8 cellular contexts compared by ENCODE assay signal in genomic region chr1:174999216-174999925, GRCh38. TPM values are rescaled to one million over a fixed set of nuclear protein-coding genes. Genes with fewer than 3 reads are reported as not detected.
DNase-seq lines count a peak whose midpoint lies in the region; ATAC-seq and TF ChIP-seq lines count a peak whose summit lies in the region.

No MANE protein-coding gene starts in this region.

- intact Hi-C loops in prostate gland (cut with DNase I), result loop anchor here (5.0 kb wide), 1 partner anchor 227 kb away; no protein-coding TSS in a partner anchor

- DNase-seq in NCI-H1694 (lab: John Stamatoyannopoulos, UW) (peak; percentile 98), T-helper 1 cell (peak; percentile 96 to 99 (median 97)), right atrium auricular region (ENCODE audit: low spot score) (peak; percentile 99), prostate gland (ENCODE audit: low spot score) (peak; percentile 98)

- 1% methylated on average over 48 of the region's 58 CpGs for WGBS in prostate gland
- under 1% methylated on average over 58 of the region's 58 CpGs for WGBS in urinary bladder

- H3K27ac ChIP-seq in angular gyrus (ENCODE audit: low read depth, low read length) (peak overlapping the region; percentile 100), right atrium auricular region (peak overlapping the region; percentile 94 to 96), prostate gland (peak overlapping the region; percentile 95 to 97), urinary bladder (ENCODE audit: low read depth) (peak overlapping the region; percentile 97)

- TF ChIP-seq CTCF in right atrium auricular region (IDR thresholded peaks at IDR 0.05), result no peak
- TF ChIP-seq CTCF in prostate gland (IDR thresholded peaks at IDR 0.05), result peak in 1 of 4 experiments; percentile 8

- no peaks in the 10 kb centered on the region for H3K27me3 ChIP-seq in right atrium auricular region
- no peaks in the 10 kb centered on the region for H3K27me3 ChIP-seq in prostate gland (replicated peaks; ENCODE audit: insufficient read depth)

- H3K4me1 ChIP-seq in right atrium auricular region (peaks cover 0 to 26% of the 10 kb centered on the region in 2 donors), prostate gland (replicated peaks) (no peaks in the 10 kb centered on the region), urinary bladder (ENCODE audit: insufficient read depth) (no peaks in the 10 kb centered on the region)

- TF ChIP-seq POLR2A in prostate gland (IDR thresholded peaks at IDR 0.05), result peak; percentile 92

- H3K36me3 ChIP-seq in right atrium auricular region (no peaks in the 10 kb centered on the region), prostate gland (no peaks in the 10 kb centered on the region), urinary bladder (ENCODE audit: insufficient read depth) (no peaks in the 10 kb centered on the region)

- peak; percentile 70 for ATAC-seq in GM18499 (IDR thresholded peaks at IDR 0.05; ENCODE audit: insufficient read depth, unreplicated experiment)
- peak; percentile 78 for ATAC-seq in HG02885 (IDR thresholded peaks at IDR 0.05; ENCODE audit: poor library complexity, unreplicated experiment)

- H3K4me3 ChIP-seq in right atrium auricular region, result peak overlapping the region; percentile 82 to 85
- H3K4me3 ChIP-seq in prostate gland, result peak overlapping the region; percentile 55 to 87
- H3K4me3 ChIP-seq in urinary bladder (ENCODE audit: low read depth, low read length), result peak overlapping the region; percentile 77

- H3K9me3 ChIP-seq in right atrium auricular region, result no peaks in the 10 kb centered on the region
- no peaks in the 10 kb centered on the region for H3K9me3 ChIP-seq in prostate gland

RNA-seq across cellular contexts. Expression of gene CACYBP, which starts 0.4 kb away (rescaled TPM):
- total RNA-seq in right atrium auricular region (10 to 100 TPM; 40.5 to 59.7 TPM), prostate gland (100 to 1,000 TPM; 151 to 199 TPM), urinary bladder (149 TPM)
- polyA plus RNA-seq in urinary bladder, result 89.2 TPM

RNA-seq across cellular contexts. Expression of gene MRPS14, which starts 23.9 kb away (rescaled TPM):
- total RNA-seq in right atrium auricular region (10 to 100 TPM; 14.8 to 16.7 TPM), prostate gland (10 to 100 TPM; 25.6 to 32.1 TPM), urinary bladder (57.4 TPM)
- polyA plus RNA-seq in urinary bladder, result 32.9 TPM

Comparison
In these comparisons a context has a peak if more than half of its experiments do, and no peak if none do; other contexts are left out.
1. Peak in every context shown above with its lines: DNase-seq, ATAC-seq, H3K4me3 ChIP-seq and H3K27ac ChIP-seq.